ENCODE assay signal across 27 cellular contexts in the genomic region with DNA sequence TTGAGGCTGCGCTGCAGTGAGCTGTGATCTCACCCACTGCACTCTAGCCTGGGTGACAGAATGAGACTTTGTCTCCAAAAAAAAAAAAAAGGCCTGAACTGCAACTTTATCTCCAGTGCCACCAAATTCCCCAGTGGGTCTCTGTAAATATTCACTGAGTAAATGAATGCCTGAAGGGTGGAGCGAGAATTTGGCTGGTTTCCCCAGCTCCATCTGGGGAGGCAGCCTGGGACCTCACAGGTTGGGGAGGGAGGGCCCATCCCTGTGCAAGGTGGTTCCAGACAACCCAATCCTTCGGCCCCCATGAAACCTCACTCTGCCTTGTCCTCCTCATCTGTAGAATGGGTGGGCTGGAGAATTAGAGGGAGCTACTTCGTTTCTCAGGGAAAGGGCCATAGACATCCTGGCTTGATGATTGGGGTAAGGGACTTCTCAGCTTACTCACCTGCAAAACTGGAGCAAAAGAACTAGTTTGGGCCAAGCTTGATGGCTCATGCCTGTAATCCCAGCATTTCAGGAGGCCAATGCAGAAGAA. TPM values are rescaled to one million over a fixed set of nuclear protein-coding genes. Genes with fewer than 3 reads are reported as not detected.
"Had no signal": no experiment of that assay in that cellular context is flagged by ENCODE, and none has a peak within 500 bp of the region (broad histone marks: within the 10 kb centered on the region; RNA-seq: fewer than 3 reads in every experiment).

No MANE protein-coding gene starts in this region.

- DNase-seq: effector CD8-positive, alpha-beta T cell; endodermal cell; foreskin fibroblast; gastrocnemius medialis; head of caudate nucleus; left cardiac atrium; left lung; mesenchymal stem cell; mucosa of descending colon; naive B cell; sigmoid colon; stimulated activated CD4-positive, alpha-beta T cell treated with anti-CD3 and anti-CD28 coated beads, Interleukin-2, amount 100 ng/mL, for 24 hours; stimulated activated CD4-positive, alpha-beta T cell treated with anti-CD3 and anti-CD28 coated beads, Interleukin-4, amount 100 ng/mL, for 24 hours; stimulated activated naive CD4-positive, alpha-beta T cell treated with Interleukin-2 at 50 U/mL for 16 hours; stomach; thyroid gland had no signal

- H3K9me3 ChIP-seq: gastrocnemius medialis, left lung, mucosa of descending colon, prostate gland, right atrium auricular region, sigmoid colon, stomach, thyroid gland, vagina had no signal

- H3K4me1 ChIP-seq: prostate gland had no signal

- H3K4me3 ChIP-seq: gastrocnemius medialis, hepatocyte, left lung, mucosa of descending colon, neural progenitor cell, prostate gland, right atrium auricular region, sigmoid colon, stomach, thyroid gland, vagina had no signal

- H2AFZ ChIP-seq: hepatocyte, neural progenitor cell had no signal

- H3K36me3 ChIP-seq: gastrocnemius medialis, left lung, neural progenitor cell, prostate gland, right atrium auricular region, sigmoid colon, stomach, thyroid gland, vagina had no signal

- H3K27me3 ChIP-seq: hepatocyte, left lung, right atrium auricular region, sigmoid colon, stomach, thyroid gland, vagina had no signal

- ATAC-seq: esophagus mucosa; gastrocnemius medialis; left cardiac atrium; left lung; mucosa of descending colon; natural killer cell treated with Interleukin-12 subunit alpha and Interleukin-12 subunit beta and Interleukin-15 and Interleukin-18, amount 100 ng/mL, for 72 hours; stimulated activated effector memory CD8-positive, alpha-beta T cell treated with anti-CD3 and anti-CD28 coated beads, Interleukin-12 subunit alpha, Interleukin-12 subunit beta, amount 100 ng/mL, for 72 hours had no signal

- H3K9ac ChIP-seq: neural progenitor cell had no signal

- H3K4me2 ChIP-seq: hepatocyte, neural progenitor cell had no signal

- H3K27ac ChIP-seq: epithelial cell of prostate, gastrocnemius medialis, hepatocyte, left lung, neural progenitor cell, prostate gland, right atrium auricular region, sigmoid colon, stomach, thyroid gland, vagina had no signal

RNA-seq across cellular contexts. Expression of a gene that starts 46.2 kb away (rescaled TPM):
- total RNA-seq: right atrium auricular region, skeletal muscle tissue, temporal lobe, vagina had no signal
